Comparison of ENCODE assay signal across 22 cellular contexts in the genomic region with DNA sequence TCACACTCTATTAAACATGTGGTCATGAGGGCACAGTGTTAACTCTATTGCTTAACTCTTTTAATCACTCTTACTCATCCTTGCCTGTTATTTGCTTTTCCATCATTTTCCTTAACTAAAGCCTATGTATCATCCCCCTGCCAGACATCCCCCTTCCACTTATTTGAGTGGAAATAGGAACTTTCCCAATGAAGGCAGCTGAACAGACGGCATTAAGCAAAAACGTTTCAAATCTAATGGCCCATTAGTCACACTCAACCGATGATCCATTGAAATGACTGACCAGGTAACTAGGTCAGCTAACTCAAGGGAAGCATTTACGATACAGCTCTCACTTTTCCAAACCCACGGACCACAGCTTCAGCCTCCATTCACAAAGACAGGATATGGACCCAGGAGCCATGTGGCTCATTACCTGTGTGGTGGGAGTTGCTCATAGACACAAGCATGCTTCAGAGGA.
A peak's percentile ranks its signal among the peaks of the same experiment; 100 is the strongest.
DNase-seq lines count a peak whose midpoint lies in the region; TF ChIP-seq lines count a peak whose summit lies in the region.
"Had no signal": no experiment of that assay in that cellular context is flagged by ENCODE, and none has a peak within 500 bp of the region (broad histone marks: within the 10 kb centered on the region; RNA-seq: fewer than 3 reads in every experiment).

No MANE protein-coding gene starts in this region.

- H3K4me1 ChIP-seq in H9 (ENCODE audit: insufficient read depth, low read length) (peaks cover 3% of the 10 kb centered on the region; the same call in 1 of the 2 replicates), fibroblast of lung (ENCODE audit: control insufficient read depth, extremely low read depth, insufficient read depth, low read length) (peaks cover 3% of the 10 kb centered on the region), osteoblast (ENCODE audit: insufficient read depth, low read length) (peaks cover 25% of the 10 kb centered on the region)
- H3K4me1 ChIP-seq: ascending aorta, neural progenitor cell had no signal

- H3K18ac ChIP-seq in H9 (ENCODE audit: insufficient read length, low read depth, low read length): no peak overlapping the region

- H3K9me3 Mint-ChIP-seq in H9: no peaks in the 10 kb centered on the region
- H3K9me3 Mint-ChIP-seq: neural progenitor cell had no signal

- H2BK20ac ChIP-seq in H9 (ENCODE audit: low read depth, low read length, poor library complexity, severe bottlenecking): no peak overlapping the region

- H2AFZ ChIP-seq in H9 (ENCODE audit: low read length) (no peak overlapping the region), fibroblast of lung (ENCODE audit: low read length) (no peak overlapping the region), osteoblast (ENCODE audit: low read length) (peak overlapping the region; percentile 36)
- H2AFZ ChIP-seq: neural progenitor cell had no signal

- H3K9ac ChIP-seq in H9 (ENCODE audit: extremely low read depth, insufficient read length, low read length): no peak overlapping the region
- H3K9ac ChIP-seq in fibroblast of lung (ENCODE audit: insufficient read depth, low read length): no peak overlapping the region
- H3K9ac ChIP-seq: BLaER1 treated with 17β-estradiol and CSF1 and Interleukin-3, amounts not matched to agents 10 nM and 100 nM; neural progenitor cell; SK-N-SH had no signal

- H3T11ph ChIP-seq in H9 (ENCODE audit: low read length): no peak overlapping the region

- H3K14ac ChIP-seq in H9 (ENCODE audit: insufficient read depth, low read length): 0 out of 2 replicates have a peak overlapping the region, but pooled peaks have one; percentile 20

- H3K4me1 Mint-ChIP-seq in H9: peaks cover 0 to 12% of the 10 kb centered on the region in 2 experiments; a peak in 2 of 4 replicates
- H3K4me1 Mint-ChIP-seq: neural progenitor cell had no signal

- H2BK12ac ChIP-seq in H9 (ENCODE audit: insufficient read length, low read depth, low read length): no peak overlapping the region

- H3K4me2 ChIP-seq in H9 (ENCODE audit: insufficient read depth, insufficient read length, low read length) (no peak overlapping the region), fibroblast of lung (ENCODE audit: extremely low read depth, insufficient read depth, low read length) (no peak overlapping the region), osteoblast (ENCODE audit: insufficient read depth, low read length) (peak overlapping the region; percentile 56)
- H3K4me2 ChIP-seq: BLaER1 treated with 17β-estradiol and CSF1 and Interleukin-3, amounts not matched to agents 10 nM and 100 nM; neural progenitor cell; SK-N-SH had no signal

- no peak overlapping the region for H3K4me3 Mint-ChIP-seq in H9
- H3K4me3 Mint-ChIP-seq: neural progenitor cell had no signal

- no peak overlapping the region for H4K5ac ChIP-seq in H9 (ENCODE audit: insufficient read length, low read depth, low read length)

- H4K8ac ChIP-seq in H9 (replicated peaks; ENCODE audit: insufficient read length, low read depth, low read length): no peak overlapping the region

- H2BK15ac ChIP-seq in H9 (ENCODE audit: low read depth, low read length): no peak overlapping the region

- H3K79me1 ChIP-seq in H9 (ENCODE audit: insufficient read depth, low read depth, low read length, poor library complexity, severe bottlenecking): no peaks in the 10 kb centered on the region

- H3K4me3 ChIP-seq in fibroblast of lung (replicated peaks in 1 of 4; ENCODE audit: control extremely low read depth in 1 of 4, insufficient read depth in 1 of 4, low read depth in 3 of 4, low read length in 4 of 4) (no peak overlapping the region), osteoblast (ENCODE audit: insufficient read depth, low read length) (no peak overlapping the region)
- H3K4me3 ChIP-seq: ascending aorta; BLaER1 treated with 17β-estradiol and CSF1 and Interleukin-3, amounts not matched to agents 10 nM and 100 nM; neural progenitor cell had no signal

- H3K79me2 ChIP-seq in H9 (ENCODE audit: insufficient read depth, low read length): no peaks in the 10 kb centered on the region
- H3K79me2 ChIP-seq in fibroblast of lung (ENCODE audit: control insufficient read depth, insufficient read depth, low read length): no peaks in the 10 kb centered on the region
- no peaks in the 10 kb centered on the region for H3K79me2 ChIP-seq in osteoblast (ENCODE audit: insufficient read depth, low read length)

- peak overlapping the region in 1 of 3 experiments; percentile 26; a peak in 2 of 7 replicates for H3K27ac Mint-ChIP-seq in H9
- H3K27ac Mint-ChIP-seq: neural progenitor cell had no signal

- H4K91ac ChIP-seq in H9 (ENCODE audit: insufficient read length, low read depth, low read length): no peak overlapping the region

- no peak for TF ChIP-seq CTCF in H9 (conservative IDR thresholded peaks at IDR 0.05)
- TF ChIP-seq CTCF in fibroblast of lung (conservative IDR thresholded peaks at IDR 0.05 in 1 of 2, IDR thresholded peaks at IDR 0.05 in 1 of 2; ENCODE audit: low read depth in 1 of 2, low read length in 2 of 2): no peak
- no peak for TF ChIP-seq CTCF in osteoblast (IDR thresholded peaks at IDR 0.05; ENCODE audit: extremely low read depth, low read depth, low read length)

- no peaks in the 10 kb centered on the region for H3K36me3 Mint-ChIP-seq in H9 (ENCODE audit: insufficient read depth in 1 of 3, low read depth in 3 of 3)
- H3K36me3 Mint-ChIP-seq: neural progenitor cell had no signal

- no peak overlapping the region for H3K4ac ChIP-seq in H9 (ENCODE audit: low read depth, low read length)

- no peaks in the 10 kb centered on the region for H3K23me2 ChIP-seq in H9 (ENCODE audit: insufficient read length, low read depth, low read length, poor library complexity, severe bottlenecking)

- WGBS in H9 (ENCODE audit: extremely low coverage, insufficient read length, low lambda C conversion rate): no CpG with 5 or more reads among the region's 5 CpGs

- H3K27me3 ChIP-seq in H9 (ENCODE audit: insufficient read depth, low read length) (no peaks in the 10 kb centered on the region), fibroblast of lung (ENCODE audit: control insufficient read depth, insufficient read depth, low read length) (no peaks in the 10 kb centered on the region), osteoblast (ENCODE audit: insufficient read depth, low read length) (no peaks in the 10 kb centered on the region)
- H3K27me3 ChIP-seq: ascending aorta; BLaER1 treated with 17β-estradiol and CSF1 and Interleukin-3, amounts not matched to agents 10 nM and 100 nM; neural progenitor cell had no signal

- H3K27ac ChIP-seq in H9 (ENCODE audit: insufficient read length, low read depth, low read length) (no peak overlapping the region), fibroblast of lung (ENCODE audit: insufficient read depth, low read length) (no peak overlapping the region), osteoblast (ENCODE audit: low read depth, low read length) (peak overlapping the region; percentile 71)
- H3K27ac ChIP-seq: ascending aorta; BLaER1 treated with 17β-estradiol and CSF1 and Interleukin-3, amounts not matched to agents 10 nM and 100 nM; neural progenitor cell had no signal

- no peak overlapping the region for H2BK120ac ChIP-seq in H9 (ENCODE audit: low read depth, low read length, poor library complexity, severe bottlenecking)

- no peak overlapping the region for H2AK5ac ChIP-seq in H9 (ENCODE audit: insufficient read length, low read length)

- H3K27me3 Mint-ChIP-seq in H9 (ENCODE audit: low read depth): no peaks in the 10 kb centered on the region

- H3K23ac ChIP-seq in H9 (ENCODE audit: insufficient read length, low read depth, low read length): no peak overlapping the region

- H2BK5ac ChIP-seq in H9 (ENCODE audit: insufficient read length, low read length): no peak overlapping the region

- H3K36me3 ChIP-seq in fibroblast of lung (ENCODE audit: control insufficient read depth, insufficient read depth, low read length) (no peaks in the 10 kb centered on the region), osteoblast (ENCODE audit: insufficient read depth, low read length) (no peaks in the 10 kb centered on the region)
- H3K36me3 ChIP-seq: ascending aorta; BLaER1 treated with 17β-estradiol and CSF1 and Interleukin-3, amounts not matched to agents 10 nM and 100 nM; neural progenitor cell had no signal

- H3K9me3 ChIP-seq in H9 (ENCODE audit: control insufficient read depth, low read depth, low read length) (no peaks in the 10 kb centered on the region), fibroblast of lung (ENCODE audit: control insufficient read depth, insufficient read depth, low read depth, low read length) (no peaks in the 10 kb centered on the region), osteoblast (ENCODE audit: low read depth, low read length) (no peaks in the 10 kb centered on the region)
- H3K9me3 ChIP-seq: ascending aorta; BLaER1 treated with 17β-estradiol and CSF1 and Interleukin-3, amounts not matched to agents 10 nM and 100 nM; SK-N-SH had no signal

- H3K56ac ChIP-seq in H9 (ENCODE audit: insufficient read length, low read depth, low read length): no peak overlapping the region

- H4K20me1 ChIP-seq in H9 (ENCODE audit: control insufficient read depth, insufficient read depth, insufficient read length): no peaks in the 10 kb centered on the region
- H4K20me1 ChIP-seq in fibroblast of lung (ENCODE audit: control insufficient read depth, extremely low read depth, insufficient read depth, low read length): no peaks in the 10 kb centered on the region
- no peaks in the 10 kb centered on the region for H4K20me1 ChIP-seq in osteoblast (ENCODE audit: insufficient read depth, low read length)
- H4K20me1 ChIP-seq: BLaER1 treated with 17β-estradiol and CSF1 and Interleukin-3, amounts not matched to agents 10 nM and 100 nM had no signal

- DNase-seq in H9: no peak
- DNase-seq in RKO (ENCODE audit: low spot score): peak; percentile 13
- peak; percentile 18 to 51 for DNase-seq in fibroblast of lung (ENCODE audit: low read depth in 2 of 2)
- no peak for DNase-seq in osteoblast (ENCODE audit: insufficient read length, low spot score, missing footprints)
- no peak for DNase-seq in NCI-H2029 (lab: John Stamatoyannopoulos, UW)
- DNase-seq in NCI-H226: no peak
- no peak for DNase-seq in NOMO-1 treated with dmso at 0.1 percent for 144 hours (lab: John Stamatoyannopoulos, UW; ENCODE audit: unreplicated experiment)
- no peak for DNase-seq in iPS-NIHi11 (ENCODE audit: low spot score)
- DNase-seq: activated CD4-positive, alpha-beta T cell treated with anti-CD3 and anti-CD28 coated beads for 48 hours; activated CD8-positive, alpha-beta memory T cell treated with anti-CD3 and anti-CD28 coated beads, Interleukin-2, amount 50 U/mL, for 4 hours; activated gamma-delta T cell; midbrain; MV-4-11; NCI-H2081; NCI-H524 treated with DMSO at 0.1 percent for 48 hours; SK-N-SH; stimulated activated CD4-positive, alpha-beta T cell treated with anti-CD3 and anti-CD28 coated beads, Interleukin-15, amount 100 ng/mL, for 24 hours; stimulated activated naive CD4-positive, alpha-beta T cell; trophoblast cell had no signal

Comparison
In these comparisons a context has a peak if more than half of its experiments do, and no peak if none do; other contexts are left out.
1. DNase-seq: peak in RKO (single experiment) and fibroblast of lung (2 of 2); none in H9 (single experiment), osteoblast (single experiment), NCI-H2029 (single experiment), NCI-H226 (single experiment), NOMO-1 treated with dmso at 0.1 percent for 144 hours (single experiment) and iPS-NIHi11 (single experiment).